In genomic region chr6:20463396-20463795, GRCh38 we compare ENCODE assay signal across 10 cellular contexts.
A peak's percentile ranks its signal among the peaks of the same experiment; 100 is the strongest.
DNase-seq lines count a peak whose midpoint lies in the region; ATAC-seq and FAIRE-seq lines count a peak whose summit lies in the region.
"Had no signal": no experiment of that assay in that cellular context is flagged by ENCODE, and none has a peak within 500 bp of the region (broad histone marks: within the 10 kb centered on the region; RNA-seq: fewer than 3 reads in every experiment).

No MANE protein-coding gene starts in this region.

- DNase-seq in epithelial cell of prostate (ENCODE audit: low read depth, low spot score) (no peak), sciatic nerve (ENCODE audit: low spot score) (no peak), NCI-H2171 (lab: John Stamatoyannopoulos, UW) (no peak), HUDEP-2 (lab: John Stamatoyannopoulos, UW; ENCODE audit: unreplicated experiment in 76 of 76) (no peak), urothelium cell line (ENCODE audit: low spot score) (no peak)
- DNase-seq: GDM1, T-helper 9 cell had no signal

- peak overlapping the region; percentile 32 for H3K27ac ChIP-seq in epithelial cell of prostate

- no peak for FAIRE-seq in urothelium cell line (lab: Jason Lieb, UNC)

- ATAC-seq in GM18517 (IDR thresholded peaks at IDR 0.05; ENCODE audit: unreplicated experiment): peak; percentile 74
- peak; percentile 58 for ATAC-seq in GM21447 (IDR thresholded peaks at IDR 0.05; ENCODE audit: unreplicated experiment)
- peak; percentile 51 for ATAC-seq in HG03045 (IDR thresholded peaks at IDR 0.05; ENCODE audit: unreplicated experiment)
- no peak for ATAC-seq in sciatic nerve

- intact Hi-C loops in sciatic nerve (cut with DNase I): no loop called here
